ENCODE assay signal across 1 cellular context in genomic region chr11:33941637-33942160, GRCh38.
TF ChIP-seq lines count a peak whose summit lies in the region.

No MANE protein-coding gene starts in this region.

TF ChIP-seq in K562, 482 proteins besides CTCF, POLR2A, EP300 and RAD21 (continued from another document and continues in another):
- TF ChIP-seq ZFP91 (CRISPR knock-in tag; IDR thresholded peaks at IDR 0.05) (no peak), ZNF316 (IDR thresholded peaks at IDR 0.05) (peak; percentile 83), NCOA2 (IDR thresholded peaks at IDR 0.05; ENCODE audit: partially characterized antibody in 2 of 2) (no peak), SAP30 (IDR thresholded peaks at IDR 0.05; ENCODE audit: borderline replicate concordance, insufficient read depth, low read depth, low read length, poor library complexity, severe bottlenecking) (no peak), SNIP1 (IDR thresholded peaks at IDR 0.05; ENCODE audit: low read depth) (no peak), MCM2 (IDR thresholded peaks at IDR 0.05; ENCODE audit: low read depth) (no peak), ZNF512 (tag; IDR thresholded peaks at IDR 0.05) (no peak), ZSCAN32 (CRISPR knock-in tag; IDR thresholded peaks at IDR 0.05) (no peak), RBM39 (optimal IDR thresholded peaks at IDR 0.05; ENCODE audit: low read depth, low read length) (no peak), CBX3 (IDR thresholded peaks at IDR 0.05; ENCODE audit: borderline replicate concordance in 1 of 2, low read length in 2 of 2) (0 out of 3 replicates have a peak, but pooled peaks of 1 of the 2 experiments have one; percentile 42), ZKSCAN3 (CRISPR knock-in tag; IDR thresholded peaks at IDR 0.05) (no peak), PRPF4 (IDR thresholded peaks at IDR 0.05; ENCODE audit: insufficient read depth, low read depth, low read length, poor library complexity, severe bottlenecking) (no peak), NRF1 (conservative IDR thresholded peaks at IDR 0.05 in 1 of 2, IDR thresholded peaks at IDR 0.05 in 1 of 2) (no peak), ZNF75A (CRISPR knock-in tag; IDR thresholded peaks at IDR 0.05) (no peak), SAFB (IDR thresholded peaks at IDR 0.05; ENCODE audit: borderline replicate concordance, low read depth, low read length) (0 out of 2 replicates have a peak, but pooled peaks have one; percentile 27), ZNF766 (CRISPR knock-in tag; conservative IDR thresholded peaks at IDR 0.05) (peak; percentile 70; the same call in 1 of the 2 replicates), TEAD4 (IDR thresholded peaks at IDR 0.05; ENCODE audit: low read length) (peak; percentile 58), TEAD4 (CRISPR knock-in tag; IDR thresholded peaks at IDR 0.05; ENCODE audit: borderline replicate concordance) (0 out of 2 replicates have a peak, but pooled peaks have one; percentile 11), ZNF143 (CRISPR knock-in tag; IDR thresholded peaks at IDR 0.05) (no peak), ZFP1 (CRISPR knock-in tag; IDR thresholded peaks at IDR 0.05) (no peak; the same call in 1 of the 2 replicates), HNRNPL (IDR thresholded peaks at IDR 0.05; ENCODE audit: low read depth, low read length) (no peak), IRF9 (tag; IDR thresholded peaks at IDR 0.05) (peak; percentile 31), BMI1 (IDR thresholded peaks at IDR 0.05; ENCODE audit: low read length) (no peak), ZNF121 (CRISPR knock-in tag; conservative IDR thresholded peaks at IDR 0.05) (no peak), KDM2B (CRISPR knock-in tag; IDR thresholded peaks at IDR 0.05) (no peak), HBP1 (CRISPR knock-in tag; IDR thresholded peaks at IDR 0.05) (no peak), MYC (IDR thresholded peaks at IDR 0.05; ENCODE audit: low read depth, low read length) (peak; percentile 84), MYC (CRISPR knock-in tag; IDR thresholded peaks at IDR 0.05; ENCODE audit: borderline replicate concordance, low read depth) (peak; percentile 49; the same call in 1 of the 2 replicates), ZFPM2 (CRISPR knock-in tag; IDR thresholded peaks at IDR 0.05) (no peak), KLF1 (tag; IDR thresholded peaks at IDR 0.05) (no peak), YBX1 (IDR thresholded peaks at IDR 0.05) (no peak), SNRNP70 (optimal IDR thresholded peaks at IDR 0.05; ENCODE audit: low read depth, low read length) (no peak), KAT7 (CRISPR knock-in tag; IDR thresholded peaks at IDR 0.05; ENCODE audit: borderline replicate concordance) (no peak; the same call in 1 of the 2 replicates), RERE (CRISPR knock-in tag; IDR thresholded peaks at IDR 0.05; ENCODE audit: borderline replicate concordance) (no peak), CEBPG (CRISPR knock-in tag; IDR thresholded peaks at IDR 0.05) (peak; percentile 53; the same call in 1 of the 2 replicates), CEBPG (tag; conservative IDR thresholded peaks at IDR 0.05 in 1 of 2, IDR thresholded peaks at IDR 0.05 in 1 of 2) (peak; percentile 32 to 44; a peak in 2 of 4 replicates), MLX (CRISPR knock-in tag; conservative IDR thresholded peaks at IDR 0.05) (no peak), PCBP2 (IDR thresholded peaks at IDR 0.05; ENCODE audit: low read depth, low read length, poor library complexity, severe bottlenecking) (no peak), TOE1 (IDR thresholded peaks at IDR 0.05; ENCODE audit: borderline replicate concordance) (no peak), TOE1 (CRISPR knock-in tag; IDR thresholded peaks at IDR 0.05; ENCODE audit: borderline replicate concordance, low read depth) (no peak), MTA3 (IDR thresholded peaks at IDR 0.05; ENCODE audit: borderline replicate concordance) (peak; percentile 58; the same call in 1 of the 2 replicates), DNMT1 (IDR thresholded peaks at IDR 0.05) (no peak), ZNF778 (CRISPR knock-in tag; IDR thresholded peaks at IDR 0.05) (no peak), SREBF1 (IDR thresholded peaks at IDR 0.05; ENCODE audit: borderline replicate concordance, low read depth, low read length) (no peak), GABPB1 (CRISPR knock-in tag; IDR thresholded peaks at IDR 0.05) (no peak), PTBP1 (IDR thresholded peaks at IDR 0.05; ENCODE audit: low read depth, low read length) (no peak), ARNT (IDR thresholded peaks at IDR 0.05) (no peak), ARID1B (IDR thresholded peaks at IDR 0.05) (peak; percentile 86), HSF4 (CRISPR knock-in tag; IDR thresholded peaks at IDR 0.05; ENCODE audit: borderline replicate concordance) (peak; percentile 51; the same call in 1 of the 2 replicates), GABPA (tag; conservative IDR thresholded peaks at IDR 0.05; ENCODE audit: low read depth) (peak; percentile 76)
- TF ChIP-seq, protein P1, sequence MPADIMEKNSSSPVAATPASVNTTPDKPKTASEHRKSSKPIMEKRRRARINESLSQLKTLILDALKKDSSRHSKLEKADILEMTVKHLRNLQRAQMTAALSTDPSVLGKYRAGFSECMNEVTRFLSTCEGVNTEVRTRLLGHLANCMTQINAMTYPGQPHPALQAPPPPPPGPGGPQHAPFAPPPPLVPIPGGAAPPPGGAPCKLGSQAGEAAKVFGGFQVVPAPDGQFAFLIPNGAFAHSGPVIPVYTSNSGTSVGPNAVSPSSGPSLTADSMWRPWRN (IDR thresholded peaks at IDR 0.05; ENCODE audit: low read depth): no peak
- TF ChIP-seq, protein P2, sequence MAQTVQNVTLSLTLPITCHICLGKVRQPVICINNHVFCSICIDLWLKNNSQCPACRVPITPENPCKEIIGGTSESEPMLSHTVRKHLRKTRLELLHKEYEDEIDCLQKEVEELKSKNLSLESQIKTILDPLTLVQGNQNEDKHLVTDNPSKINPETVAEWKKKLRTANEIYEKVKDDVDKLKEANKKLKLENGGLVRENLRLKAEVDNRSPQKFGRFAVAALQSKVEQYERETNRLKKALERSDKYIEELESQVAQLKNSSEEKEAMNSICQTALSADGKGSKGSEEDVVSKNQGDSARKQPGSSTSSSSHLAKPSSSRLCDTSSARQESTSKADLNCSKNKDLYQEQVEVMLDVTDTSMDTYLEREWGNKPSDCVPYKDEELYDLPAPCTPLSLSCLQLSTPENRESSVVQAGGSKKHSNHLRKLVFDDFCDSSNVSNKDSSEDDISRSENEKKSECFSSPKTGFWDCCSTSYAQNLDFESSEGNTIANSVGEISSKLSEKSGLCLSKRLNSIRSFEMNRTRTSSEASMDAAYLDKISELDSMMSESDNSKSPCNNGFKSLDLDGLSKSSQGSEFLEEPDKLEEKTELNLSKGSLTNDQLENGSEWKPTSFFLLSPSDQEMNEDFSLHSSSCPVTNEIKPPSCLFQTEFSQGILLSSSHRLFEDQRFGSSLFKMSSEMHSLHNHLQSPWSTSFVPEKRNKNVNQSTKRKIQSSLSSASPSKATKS (CRISPR knock-in tag; IDR thresholded peaks at IDR 0.05): no peak
- TF ChIP-seq, protein P3, sequence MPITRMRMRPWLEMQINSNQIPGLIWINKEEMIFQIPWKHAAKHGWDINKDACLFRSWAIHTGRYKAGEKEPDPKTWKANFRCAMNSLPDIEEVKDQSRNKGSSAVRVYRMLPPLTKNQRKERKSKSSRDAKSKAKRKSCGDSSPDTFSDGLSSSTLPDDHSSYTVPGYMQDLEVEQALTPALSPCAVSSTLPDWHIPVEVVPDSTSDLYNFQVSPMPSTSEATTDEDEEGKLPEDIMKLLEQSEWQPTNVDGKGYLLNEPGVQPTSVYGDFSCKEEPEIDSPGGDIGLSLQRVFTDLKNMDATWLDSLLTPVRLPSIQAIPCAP (CRISPR knock-in tag; IDR thresholded peaks at IDR 0.05; ENCODE audit: borderline replicate concordance): no peak
